In the genomic region with DNA sequence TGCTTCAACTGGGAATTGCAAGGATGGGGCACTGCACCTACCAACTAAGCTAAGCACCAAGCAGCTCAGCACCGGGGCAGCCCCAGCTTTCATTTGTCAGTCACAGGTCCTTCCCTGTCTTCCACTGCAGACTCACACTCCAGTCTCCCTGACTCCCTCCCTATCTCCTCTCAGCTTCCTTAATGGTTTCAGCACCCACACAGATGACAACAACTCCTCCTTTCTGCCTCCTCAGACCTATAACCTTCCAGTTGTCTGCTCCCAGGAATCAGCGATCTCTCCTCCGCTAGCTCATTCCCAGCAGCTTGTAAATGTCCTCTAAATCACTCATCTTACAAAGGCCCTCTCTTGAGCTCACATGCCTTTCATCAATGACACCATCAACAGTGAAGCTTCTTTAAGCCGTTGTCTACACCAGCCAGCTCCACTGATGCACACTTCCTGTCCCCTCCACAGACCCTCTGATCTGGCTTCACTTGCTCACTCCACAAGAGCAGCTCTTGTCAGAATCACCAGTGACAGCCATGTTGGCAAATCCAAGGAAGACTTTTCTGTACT, we compare ENCODE assay signal across 9 cellular contexts. TPM values are rescaled to one million over a fixed set of nuclear protein-coding genes. Genes with fewer than 3 reads are reported as not detected.
DNase-seq lines count a peak whose midpoint lies in the region; ATAC-seq and TF ChIP-seq lines count a peak whose summit lies in the region.
"Had no signal": no experiment of that assay in that cellular context is flagged by ENCODE, and none has a peak within 500 bp of the region (broad histone marks: within the 10 kb centered on the region; RNA-seq: fewer than 3 reads in every experiment).

No MANE protein-coding gene starts in this region.

- CTCF ChIA-PET in A673 (lab: Charles Lee) = no interaction called here

- TF ChIP-seq CTCF in A673 (conservative IDR thresholded peaks at IDR 0.05; ENCODE audit: low read depth, low read length) (no peak), WERI-Rb-1 (IDR thresholded peaks at IDR 0.05; ENCODE audit: low read depth, low read length) (no peak)

- intact Hi-C loops in A673 (cut with micrococcal nuclease; ENCODE audit: unreplicated experiment) (no loop called here), left ventricle myocardium superior (cut with micrococcal nuclease) (no loop called here)

- peaks cover 11% of the 10 kb centered on the region for H3K4me1 ChIP-seq in A673 (ENCODE audit: insufficient read depth, low read length, poor library complexity, severe bottlenecking)

- no peaks in the 10 kb centered on the region for H3K36me3 ChIP-seq in A673 (ENCODE audit: insufficient read depth, low read length, poor library complexity, severe bottlenecking)
- peaks cover 8% of the 10 kb centered on the region; the same call in 1 of the 2 replicates for H3K36me3 ChIP-seq in WERI-Rb-1

- no peaks in the 10 kb centered on the region for H3K9me3 ChIP-seq in A673 (ENCODE audit: low read depth, low read length, poor library complexity, severe bottlenecking)
- no peaks in the 10 kb centered on the region for H3K9me3 ChIP-seq in WERI-Rb-1 (ENCODE audit: severe bottlenecking)

- POLR2A ChIA-PET in A673 (lab: Charles Lee; ENCODE audit: low non-redundant PET) = interaction anchor here (1.4 kb wide), 1 partner anchor 87 kb away, joined by 3 read pairs; a partner anchor contains a TSS

- H3K4me3 ChIP-seq in A673 (ENCODE audit: low read depth, low read length, poor library complexity, severe bottlenecking) (no peak overlapping the region), WERI-Rb-1 (ENCODE audit: low read depth, low read length) (no peak overlapping the region)

- H3K27me3 ChIP-seq in A673 (replicated peaks; ENCODE audit: insufficient read depth, low read depth, low read length, poor library complexity) (no peaks in the 10 kb centered on the region), WERI-Rb-1 (ENCODE audit: insufficient read depth, low read depth, severe bottlenecking) (no peaks in the 10 kb centered on the region)

- no TSS peak for BruUV-seq in A673 (replicated peaks; lab: Mats Ljungman, UMichigan)

- peak overlapping the region; percentile 20 for H3K27ac ChIP-seq in A673 (ENCODE audit: low read depth, low read length, poor library complexity, severe bottlenecking)
- no peak overlapping the region for H3K27ac ChIP-seq in WERI-Rb-1

- ATAC-seq in GM21360 (IDR thresholded peaks at IDR 0.05; ENCODE audit: unreplicated experiment) (peak; percentile 72), left ventricle myocardium superior (peak; percentile 55)

- DNase-seq in A673 (ENCODE audit: low spot score) (peak; percentile 48), NAMALWA (ENCODE audit: low spot score) (peak; percentile 62), left ventricle myocardium superior (no peak), NOMO-1 (lab: John Stamatoyannopoulos, UW; ENCODE audit: unreplicated experiment in 2 of 2) (no peak), SHP77 treated with DMSO at 0.1 percent for 48 hours (lab: John Stamatoyannopoulos, UW) (no peak), WERI-Rb-1 (no peak), HPDE6-E6E7 (ENCODE audit: extremely low spot score) (no peak)
- DNase-seq: T1000 had no signal

RNA-seq across cellular contexts. Expression of a gene that starts 32.1 kb away (rescaled TPM):
- total RNA-seq in A673 (2021) = 69.1 and 77.4 TPM in 2 replicates
- 66.5 TPM for total RNA-seq in left ventricle myocardium superior

Comparison
In these comparisons a context has a peak if more than half of its experiments do, and no peak if none do; other contexts are left out.
1. DNase-seq: peak in A673 (single experiment) and NAMALWA (single experiment); none in left ventricle myocardium superior (single experiment), NOMO-1 (0 of 2), SHP77 treated with DMSO at 0.1 percent for 48 hours (single experiment), WERI-Rb-1 (single experiment) and HPDE6-E6E7 (single experiment).